Comparison of ENCODE assay signal across 17 cellular contexts in the genomic region with DNA sequence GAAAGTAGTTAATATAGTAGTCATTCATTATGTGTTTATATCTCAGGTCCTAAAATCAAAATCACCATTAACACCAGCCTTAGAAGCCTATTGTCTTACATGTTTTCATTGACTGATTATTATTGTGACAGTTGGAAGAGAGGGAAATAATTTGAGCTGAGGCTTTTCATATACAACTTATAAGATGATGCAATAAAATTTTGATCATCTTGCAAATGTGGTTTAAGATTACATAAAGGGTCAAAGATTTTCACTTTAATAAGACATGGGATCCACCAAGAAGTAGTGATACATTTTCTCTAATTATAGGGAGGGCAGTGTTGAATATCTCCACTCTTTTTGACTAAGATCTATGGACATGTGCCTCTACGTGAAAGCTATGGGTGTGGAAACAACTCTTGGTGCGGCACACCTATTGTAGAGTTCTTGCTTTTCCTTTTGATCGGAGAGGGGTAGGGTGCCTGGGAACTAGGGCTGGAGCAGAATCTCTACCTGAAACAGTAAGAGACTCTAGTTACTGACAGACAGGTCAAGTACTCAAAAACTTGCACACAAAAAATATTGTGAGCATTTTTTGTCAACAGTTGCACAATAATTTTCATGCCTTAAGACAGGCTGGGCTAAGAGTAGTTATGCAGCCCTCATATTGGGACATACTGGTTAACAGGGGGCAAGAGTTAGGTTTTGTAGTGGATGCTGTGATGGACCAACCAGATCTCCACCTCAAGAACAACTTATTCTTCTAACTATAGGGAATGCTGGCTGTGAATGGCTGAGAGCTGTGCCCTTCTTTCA.
DNase-seq lines count a peak whose midpoint lies in the region; ATAC-seq and TF ChIP-seq lines count a peak whose summit lies in the region.
"Had no signal": no experiment of that assay in that cellular context is flagged by ENCODE, and none has a peak within 500 bp of the region (broad histone marks: within the 10 kb centered on the region; RNA-seq: fewer than 3 reads in every experiment).

No MANE protein-coding gene starts in this region.

- H3K23ac ChIP-seq in IMR-90 (ENCODE audit: low read depth, low read length), result no peak overlapping the region

- H3K27me3 ChIP-seq in IMR-90 (ENCODE audit: control insufficient read depth, insufficient read depth, low read length) (no peaks in the 10 kb centered on the region), SJCRH30 (no peaks in the 10 kb centered on the region), foreskin keratinocyte (no peaks in the 10 kb centered on the region), smooth muscle cell (ENCODE audit: low read depth) (no peaks in the 10 kb centered on the region)
- H3K27me3 ChIP-seq: BLaER1 had no signal

- peak overlapping the region; percentile 78 for H3K18ac ChIP-seq in IMR-90 (ENCODE audit: low read depth, low read length)

- POLR2A ChIA-PET in IMR-90 (lab: Charles Lee; ENCODE audit: unreplicated experiment), result no interaction called here

- DNase-seq in IMR-90 (no peak), SJCRH30 (no peak), foreskin keratinocyte (no peak), smooth muscle cell (lab: John Stamatoyannopoulos, UW; ENCODE audit: unreplicated experiment) (no peak), NK-92 (lab: John Stamatoyannopoulos, UW; ENCODE audit: unreplicated experiment) (no peak), mesenteric fat pad (ENCODE audit: low spot score) (no peak)
- DNase-seq: Caco-2; CD4-positive, CD25-positive, alpha-beta regulatory T cell; CD8-positive, alpha-beta T cell; DMS153; DND-41; GOT3; HFFc6 had no signal

- no peaks in the 10 kb centered on the region for H3K79me1 ChIP-seq in IMR-90 (ENCODE audit: low read depth in 1 of 2, low read length in 2 of 2)

- H4K91ac ChIP-seq in IMR-90 (ENCODE audit: insufficient read depth, low read depth, low read length), result no peak overlapping the region; the same call in 1 of the 2 replicates

- H3K9ac ChIP-seq in IMR-90 (ENCODE audit: low read depth, low read length) (no peak overlapping the region), smooth muscle cell (ENCODE audit: low read depth) (peak overlapping the region; percentile 46)
- H3K9ac ChIP-seq: BLaER1 had no signal

- no peaks in the 10 kb centered on the region; the same call in 1 of the 2 replicates for H3K9me1 ChIP-seq in IMR-90 (ENCODE audit: insufficient read depth, low read length)

- BruUV-seq in IMR-90 (replicated peaks; lab: Mats Ljungman, UMichigan), result no TSS peak

- CTCF ChIA-PET in IMR-90 (lab: Yijun Ruan, JAX), result no interaction called here

- no peak overlapping the region for H3K14ac ChIP-seq in IMR-90 (replicated peaks; ENCODE audit: low read depth, low read length)

- H3K36me3 ChIP-seq in IMR-90 (ENCODE audit: control insufficient read depth, insufficient read depth, low read length) (no peaks in the 10 kb centered on the region), SJCRH30 (no peaks in the 10 kb centered on the region), smooth muscle cell (ENCODE audit: low read depth) (no peaks in the 10 kb centered on the region)
- H3K36me3 ChIP-seq: BLaER1, HAP-1 had no signal

- H3K79me2 ChIP-seq in smooth muscle cell (ENCODE audit: low read depth), result no peaks in the 10 kb centered on the region

- TF ChIP-seq CTCF in IMR-90 (conservative IDR thresholded peaks at IDR 0.05; ENCODE audit: low read depth, low read length) (no peak), foreskin keratinocyte (conservative IDR thresholded peaks at IDR 0.05) (no peak), smooth muscle cell (IDR thresholded peaks at IDR 0.05; ENCODE audit: borderline replicate concordance, insufficient read depth, poor library complexity, severe bottlenecking) (no peak)

- intact Hi-C loops in IMR-90 (cut with micrococcal nuclease), result no loop called here

- H3K4me2 ChIP-seq in IMR-90 (ENCODE audit: low read depth, low read length) (no peak overlapping the region), smooth muscle cell (peak overlapping the region; percentile 61)
- H3K4me2 ChIP-seq: BLaER1 had no signal

- no peaks in the 10 kb centered on the region for H4K20me1 ChIP-seq in IMR-90 (ENCODE audit: insufficient read depth, low read length)
- H4K20me1 ChIP-seq in smooth muscle cell (ENCODE audit: low read depth), result no peaks in the 10 kb centered on the region
- H4K20me1 ChIP-seq: BLaER1 had no signal

- peak overlapping the region; percentile 82; the same call in 1 of the 2 replicates for H4K5ac ChIP-seq in IMR-90 (ENCODE audit: low read depth, low read length)

- TF ChIP-seq RAD21 in IMR-90 (IDR thresholded peaks at IDR 0.05; ENCODE audit: low read length), result no peak

- H2BK5ac ChIP-seq in IMR-90 (ENCODE audit: low read depth, low read length, poor library complexity, severe bottlenecking), result no peak overlapping the region

- H3K56ac ChIP-seq in IMR-90 (ENCODE audit: extremely low read depth, insufficient read depth, low read length), result no peak overlapping the region

- dilution Hi-C loops in IMR-90 (cut with HindIII; ENCODE audit: low sequenced_read_pairs, unreplicated experiment), result no loop called here

- H2AK5ac ChIP-seq in IMR-90 (ENCODE audit: low read depth, low read length), result peak overlapping the region; percentile 43; the same call in 1 of the 2 replicates

- no peak overlapping the region for H3K4me3 ChIP-seq in IMR-90 (ENCODE audit: insufficient read depth, low read depth, low read length)
- no peak overlapping the region for H3K4me3 ChIP-seq in SJCRH30
- H3K4me3 ChIP-seq in smooth muscle cell, result no peak overlapping the region
- H3K4me3 ChIP-seq: BLaER1, HAP-1 had no signal

- H3F3A ChIP-seq in smooth muscle cell (ENCODE audit: low read depth), result no peaks in the 10 kb centered on the region

- ATAC-seq in IMR-90 (ENCODE audit: low read depth) (no peak), foreskin keratinocyte (no peak), HG02623 (IDR thresholded peaks at IDR 0.05; ENCODE audit: unreplicated experiment) (no peak)
- ATAC-seq: CD8-positive, alpha-beta T cell had no signal

- peak overlapping the region; percentile 62; the same call in 2 of the 3 replicates for H2BK15ac ChIP-seq in IMR-90 (ENCODE audit: low read depth, low read length)

- H4K8ac ChIP-seq in IMR-90 (ENCODE audit: low read depth in 2 of 2, low read length in 2 of 2), result peak overlapping the region in 1 of 2 experiments; percentile 40; a peak in 2 of 4 replicates

- H3K4me1 ChIP-seq in IMR-90 (ENCODE audit: control insufficient read depth, insufficient read depth, low read length), result peaks cover 10% of the 10 kb centered on the region
- peaks cover 35% of the 10 kb centered on the region for H3K4me1 ChIP-seq in SJCRH30
- peaks cover 59% of the 10 kb centered on the region for H3K4me1 ChIP-seq in foreskin keratinocyte
- H3K4me1 ChIP-seq in smooth muscle cell (ENCODE audit: low read depth), result peaks cover 8% of the 10 kb centered on the region
- H3K4me1 ChIP-seq: BLaER1, Caco-2, HAP-1 had no signal

- H3K9me3 ChIP-seq in IMR-90 (ENCODE audit: control insufficient read depth, insufficient read depth, low read length), result no peaks in the 10 kb centered on the region
- no peaks in the 10 kb centered on the region for H3K9me3 ChIP-seq in SJCRH30 (replicated peaks)
- H3K9me3 ChIP-seq in smooth muscle cell (replicated peaks; ENCODE audit: low read depth), result no peaks in the 10 kb centered on the region
- H3K9me3 ChIP-seq: BLaER1, Caco-2, HAP-1 had no signal

- H3K4ac ChIP-seq in IMR-90 (ENCODE audit: low read depth, low read length), result no peak overlapping the region

- no peak overlapping the region for H2AK9ac ChIP-seq in IMR-90 (replicated peaks; ENCODE audit: low read depth, low read length, poor library complexity)

- H3K27ac ChIP-seq in IMR-90 (ENCODE audit: insufficient read depth, low read length) (no peak overlapping the region; the same call in 1 of the 2 replicates), SJCRH30 (peak overlapping the region; percentile 74), foreskin keratinocyte (peak overlapping the region; percentile 98), smooth muscle cell (ENCODE audit: low read depth) (peak overlapping the region; percentile 84)
- H3K27ac ChIP-seq: BLaER1, C4-2B had no signal

- H2AFZ ChIP-seq in IMR-90 (replicated peaks; ENCODE audit: low read length, poor library complexity) (no peak overlapping the region), smooth muscle cell (ENCODE audit: low read depth) (no peak overlapping the region)

- no CpG with 5 or more reads among the region's 3 CpGs for WGBS in IMR-90 (ENCODE audit: extremely low coverage in 2 of 2, insufficient read length in 1 of 2), 2 experiments
- 100% methylated on average over 3 of the region's 3 CpGs for WGBS in smooth muscle cell (ENCODE audit: low lambda C conversion rate)

- in situ Hi-C loops in IMR-90 (cut with MboI; ENCODE audit: low sequenced_read_pairs), result no loop called here

- H2BK120ac ChIP-seq in IMR-90 (ENCODE audit: low read depth, low read length), result peak overlapping the region; percentile 50; the same call in 1 of the 2 replicates

- TF ChIP-seq POLR2A in IMR-90 (IDR thresholded peaks at IDR 0.05; ENCODE audit: low read depth, low read length), result no peak

- H2BK20ac ChIP-seq in IMR-90 (ENCODE audit: low read depth, low read length), result peak overlapping the region; percentile 54; the same call in 1 of the 2 replicates

TF ChIP-seq in IMR-90, 13 proteins besides CTCF, POLR2A, EP300 and RAD21:
- TF ChIP-seq SMC3 (IDR thresholded peaks at IDR 0.05; ENCODE audit: low read depth, low read length), result no peak
- TF ChIP-seq RCOR1 (IDR thresholded peaks at IDR 0.05; ENCODE audit: insufficient replicate concordance, low read length), result no peak
- TF ChIP-seq, protein P1, sequence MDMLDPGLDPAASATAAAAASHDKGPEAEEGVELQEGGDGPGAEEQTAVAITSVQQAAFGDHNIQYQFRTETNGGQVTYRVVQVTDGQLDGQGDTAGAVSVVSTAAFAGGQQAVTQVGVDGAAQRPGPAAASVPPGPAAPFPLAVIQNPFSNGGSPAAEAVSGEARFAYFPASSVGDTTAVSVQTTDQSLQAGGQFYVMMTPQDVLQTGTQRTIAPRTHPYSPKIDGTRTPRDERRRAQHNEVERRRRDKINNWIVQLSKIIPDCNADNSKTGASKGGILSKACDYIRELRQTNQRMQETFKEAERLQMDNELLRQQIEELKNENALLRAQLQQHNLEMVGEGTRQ (IDR thresholded peaks at IDR 0.05; ENCODE audit: low read depth, low read length), result no peak
- TF ChIP-seq CEBPB (IDR thresholded peaks at IDR 0.05; ENCODE audit: low read depth, low read length), result peak; percentile 68
